Comparison of ENCODE assay signal across 8 cellular contexts in the genomic region with DNA sequence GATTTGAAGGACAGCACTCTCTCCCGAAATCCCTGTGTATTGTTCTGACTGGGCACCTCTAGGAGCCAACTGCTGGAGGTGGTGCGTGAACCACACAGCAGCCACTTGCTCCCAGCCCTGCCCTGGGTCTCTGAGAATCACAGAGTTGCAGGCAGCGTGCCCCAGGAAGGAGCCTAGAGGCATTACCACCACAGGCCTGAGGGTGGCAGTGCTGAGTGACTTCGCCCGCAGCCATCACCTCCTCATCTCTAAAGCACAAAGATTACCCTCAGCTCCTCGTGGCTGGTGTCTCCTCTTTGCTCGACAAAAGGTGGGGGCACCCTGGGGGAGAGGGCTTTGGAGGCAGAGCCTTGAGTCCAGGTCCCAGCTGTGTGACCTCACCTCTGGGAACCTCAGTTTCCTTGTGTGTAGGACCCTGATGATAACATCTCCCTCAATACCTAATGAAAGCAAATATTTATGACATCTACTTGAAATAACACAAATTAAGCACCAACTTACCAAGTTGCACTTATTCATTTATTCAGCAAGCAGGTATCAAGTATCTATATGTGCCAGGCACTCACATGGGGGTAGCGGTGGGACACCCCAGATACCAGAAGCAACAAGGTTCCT.
A peak's percentile ranks its signal among the peaks of the same experiment; 100 is the strongest.
DNase-seq lines count a peak whose midpoint lies in the region; TF ChIP-seq lines count a peak whose summit lies in the region.

No MANE protein-coding gene starts in this region.

- WGBS in prostate gland, result 13% methylated on average over 8 of the region's 8 CpGs

- intact Hi-C loops in prostate gland (cut with DNase I), result loop anchor here (5.0 kb wide), 1 partner anchor 110 kb away; a partner anchor contains a TSS

- TF ChIP-seq CTCF in AG10803 (conservative IDR thresholded peaks at IDR 0.05; ENCODE audit: low read length) (peak; percentile 83), prostate gland (IDR thresholded peaks at IDR 0.05) (peak in 3 of 4 experiments; percentile 40 to 61 (median 57))

- H3K4me3 ChIP-seq in AG10803 (ENCODE audit: low read length), result no peak overlapping the region
- no peak overlapping the region for H3K4me3 ChIP-seq in H7 (ENCODE audit: insufficient read depth, low read depth, low read length)
- no peak overlapping the region for H3K4me3 ChIP-seq in prostate gland

- DNase-seq in AG10803 (ENCODE audit: low read depth) (peak; percentile 28), H7 (peak; percentile 87), RKO (ENCODE audit: low spot score) (peak; percentile 38), glomerular visceral epithelial cell (ENCODE audit: extremely low spot score) (peak; percentile 44), prostate gland (ENCODE audit: low spot score) (no peak), middle frontal gyrus (ENCODE audit: extremely low spot score, low spot score) (no peak), GOT3 (lab: John Stamatoyannopoulos, UW) (no peak)
- DNase-seq in activated effector memory CD4-positive, alpha-beta T cell treated with Interleukin-2 at 50 U/mL for 16 hours, result peak; percentile 31

- H3K9me3 ChIP-seq in prostate gland, result no peaks in the 10 kb centered on the region

- H3K27me3 ChIP-seq in H7 (ENCODE audit: control insufficient read depth, insufficient read depth, low read length), result peaks cover 42% of the 10 kb centered on the region
- H3K27me3 ChIP-seq in prostate gland (replicated peaks; ENCODE audit: insufficient read depth), result no peaks in the 10 kb centered on the region

- no peaks in the 10 kb centered on the region for H3K4me1 ChIP-seq in prostate gland (replicated peaks)

- H3K36me3 ChIP-seq in H7 (replicated peaks; ENCODE audit: control insufficient read depth, insufficient read depth, low read length) (no peaks in the 10 kb centered on the region), prostate gland (no peaks in the 10 kb centered on the region)

- H3K27ac ChIP-seq in prostate gland, result no peak overlapping the region

- no peak for TF ChIP-seq POLR2A in prostate gland (IDR thresholded peaks at IDR 0.05)

Comparison
In these comparisons a context has a peak if more than half of its experiments do, and no peak if none do; other contexts are left out.
1. DNase-seq: peak in AG10803 (single experiment), H7 (single experiment), RKO (single experiment), activated effector memory CD4-positive, alpha-beta T cell treated with Interleukin-2 at 50 U/mL for 16 hours (single experiment) and glomerular visceral epithelial cell (single experiment); none in prostate gland (single experiment), middle frontal gyrus (single experiment) and GOT3 (single experiment).